ENCODE assay signal across 10 cellular contexts in the genomic region with DNA sequence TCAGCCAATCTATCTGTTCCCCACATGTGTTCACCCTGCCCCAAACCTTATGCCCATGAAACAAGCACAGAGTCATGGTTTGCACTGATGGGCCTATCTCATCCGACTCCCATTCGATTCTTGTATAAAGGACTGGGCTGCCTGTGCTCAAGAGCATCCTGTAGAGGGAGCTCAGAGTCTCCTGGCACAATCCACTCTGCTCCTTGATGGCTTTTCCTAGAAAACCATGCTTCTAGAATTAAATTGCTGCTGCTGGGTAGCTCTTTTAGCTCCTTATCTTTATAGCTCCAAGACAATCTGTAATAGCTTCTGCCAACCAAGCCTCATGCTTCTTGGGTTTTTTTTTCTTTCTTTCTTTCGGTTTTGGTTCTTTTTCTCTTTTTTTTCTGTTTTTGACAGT. TPM values are rescaled to one million over a fixed set of nuclear protein-coding genes. Genes with fewer than 3 reads are reported as not detected.
DNase-seq lines count a peak whose midpoint lies in the region; ATAC-seq and TF ChIP-seq lines count a peak whose summit lies in the region.
"Had no signal": no experiment of that assay in that cellular context is flagged by ENCODE, and none has a peak within 500 bp of the region (broad histone marks: within the 10 kb centered on the region; RNA-seq: fewer than 3 reads in every experiment).

No MANE protein-coding gene starts in this region.

- H3K27ac ChIP-seq in SU-DHL-6 (ENCODE audit: low read depth, low read length) (no peak overlapping the region), tibial nerve (no peak overlapping the region)
- H3K27ac ChIP-seq: SK-N-MC had no signal

- H3K4me3 ChIP-seq in AG10803 (ENCODE audit: low read length) = no peak overlapping the region
- no peak overlapping the region for H3K4me3 ChIP-seq in SU-DHL-6 (ENCODE audit: insufficient read depth, low read length, poor library complexity, severe bottlenecking)
- no peak overlapping the region for H3K4me3 ChIP-seq in tibial nerve
- H3K4me3 ChIP-seq: SK-N-MC had no signal

- peak; percentile 32 for TF ChIP-seq CTCF in AG10803 (conservative IDR thresholded peaks at IDR 0.05; ENCODE audit: low read length)
- peak; percentile 25 for TF ChIP-seq CTCF in SU-DHL-6 (IDR thresholded peaks at IDR 0.05; ENCODE audit: insufficient read depth, low read length, poor library complexity, severe bottlenecking)
- no peak for TF ChIP-seq CTCF in CD14-positive monocyte (IDR thresholded peaks at IDR 0.05)
- TF ChIP-seq CTCF in natural killer cell (IDR thresholded peaks at IDR 0.05) = no peak
- no peak for TF ChIP-seq CTCF in tibial nerve (IDR thresholded peaks at IDR 0.05)

- no peaks in the 10 kb centered on the region for H3F3A ChIP-seq in SU-DHL-6 (ENCODE audit: insufficient read depth)

- no peaks in the 10 kb centered on the region for H4K20me1 ChIP-seq in SU-DHL-6 (ENCODE audit: low read depth, low read length)

- H3K27me3 ChIP-seq in SU-DHL-6 (ENCODE audit: low read length) (no peaks in the 10 kb centered on the region), tibial nerve (no peaks in the 10 kb centered on the region)

- no peak for TF ChIP-seq POLR2A in tibial nerve (IDR thresholded peaks at IDR 0.05)

- intact Hi-C loops in CD14-positive monocyte (cut with micrococcal nuclease) = no loop called here
- intact Hi-C loops in natural killer cell (cut with micrococcal nuclease) = no loop called here

- H3K4me1 ChIP-seq in tibial nerve = peaks cover 0 to 13% (median 2%) of the 10 kb centered on the region in 4 donors

- no peaks in the 10 kb centered on the region for H3K36me3 ChIP-seq in SU-DHL-6 (ENCODE audit: low read length)
- H3K36me3 ChIP-seq in tibial nerve = peaks cover 0 to 63% (median 13%) of the 10 kb centered on the region in 3 donors

- DNase-seq in AG10803 (ENCODE audit: low read depth) (no peak), HEK293T (ENCODE audit: extremely low spot score) (peak; percentile 58), iPS-NIHi11 (ENCODE audit: low spot score) (peak; percentile 54), CD14-positive monocyte (ENCODE audit: low spot score) (no peak), natural killer cell (no peak), tibial nerve (ENCODE audit: low spot score in 2 of 2) (no peak)

- H3K27me3 Mint-ChIP-seq in CD14-positive monocyte (ENCODE audit: low read depth in 3 of 3) = peaks cover 0 to 5% (median 0%) of the 10 kb centered on the region in 3 donors
- H3K27me3 Mint-ChIP-seq in natural killer cell (ENCODE audit: low read depth in 2 of 2) = no peaks in the 10 kb centered on the region

- CTCF ChIA-PET in HEK293T (lab: Yijun Ruan, JAX) = interaction anchor here (0.7 to 1.3 kb wide), 6 partner anchors 17 to 132 kb away, joined by 3 to 9 read pairs (median 4); partner anchors contain the start of gene ZNF23

- no peak for TF ChIP-seq EP300 in tibial nerve (IDR thresholded peaks at IDR 0.05)

- H3K36me3 Mint-ChIP-seq in CD14-positive monocyte = peaks cover 10 to 21% of the 10 kb centered on the region in 2 donors
- H3K36me3 Mint-ChIP-seq in natural killer cell = no peaks in the 10 kb centered on the region

- H3K4me1 Mint-ChIP-seq in CD14-positive monocyte (peaks cover 11% of the 10 kb centered on the region), natural killer cell (peaks cover 7 to 11% of the 10 kb centered on the region in 2 donors)

- H3K9me3 Mint-ChIP-seq in CD14-positive monocyte (peaks cover 0 to 1% (median 0%) of the 10 kb centered on the region in 7 donors), natural killer cell (no peaks in the 10 kb centered on the region)

- no peak overlapping the region for H2AFZ ChIP-seq in SU-DHL-6 (ENCODE audit: low read depth, low read length, severe bottlenecking)

- H3K27ac Mint-ChIP-seq in CD14-positive monocyte (peak overlapping the region in 1 of 7 donors; percentile 3), natural killer cell (no peak overlapping the region)

- ATAC-seq in natural killer cell (no peak), GM21786 (IDR thresholded peaks at IDR 0.05; ENCODE audit: unreplicated experiment) (no peak)

- POLR2A ChIA-PET in HEK293T (lab: Yijun Ruan, JAX) = interaction anchor here (0.9 to 1.1 kb wide), 2 partner anchors 17 to 50 kb away, joined by 3 to 5 read pairs; partner anchors contain the start of gene ZNF23

- H3K9me3 ChIP-seq in SU-DHL-6 (ENCODE audit: insufficient read depth, low read length) = no peaks in the 10 kb centered on the region
- no peaks in the 10 kb centered on the region for H3K9me3 ChIP-seq in tibial nerve

- H3K79me2 ChIP-seq in SU-DHL-6 (ENCODE audit: insufficient read depth, low read length) = no peaks in the 10 kb centered on the region

- no peaks in the 10 kb centered on the region for H3K9me2 ChIP-seq in SU-DHL-6 (replicated peaks; ENCODE audit: insufficient read depth, low read length)

- H3K4me3 Mint-ChIP-seq in CD14-positive monocyte (no peak overlapping the region), natural killer cell (no peak overlapping the region)

- H3K9ac ChIP-seq in SU-DHL-6 (ENCODE audit: low read length) = no peak overlapping the region

- 40 to 54% methylated on average over 3 of the region's 3 CpGs for WGBS in tibial nerve, 2 donors

- H3K4me2 ChIP-seq in SU-DHL-6 (ENCODE audit: low read depth, low read length, poor library complexity, severe bottlenecking) = no peak overlapping the region

TF ChIP-seq in HEK293T, 16 proteins besides CTCF, POLR2A, EP300 and RAD21:
- TF ChIP-seq ZNF384 (IDR thresholded peaks at IDR 0.05) (no peak), PKNOX1 (IDR thresholded peaks at IDR 0.05) (no peak), TARDBP (IDR thresholded peaks at IDR 0.05) (no peak), L3MBTL2 (conservative IDR thresholded peaks at IDR 0.05) (no peak), LEF1 (IDR thresholded peaks at IDR 0.05; ENCODE audit: borderline replicate concordance) (no peak), CTBP1 (IDR thresholded peaks at IDR 0.05; ENCODE audit: borderline replicate concordance) (no peak), ELF4 (IDR thresholded peaks at IDR 0.05) (no peak), BHLHE40 (IDR thresholded peaks at IDR 0.05; ENCODE audit: borderline replicate concordance) (no peak), HDGF (IDR thresholded peaks at IDR 0.05; ENCODE audit: borderline replicate concordance) (no peak), SUZ12 (IDR thresholded peaks at IDR 0.05) (no peak), ARNT (IDR thresholded peaks at IDR 0.05) (no peak), FOXA1 (IDR thresholded peaks at IDR 0.05) (no peak), NFRKB (IDR thresholded peaks at IDR 0.05) (no peak), FOXK2 (IDR thresholded peaks at IDR 0.05) (no peak), SP1 (IDR thresholded peaks at IDR 0.05) (no peak), FOXM1 (IDR thresholded peaks at IDR 0.05; ENCODE audit: borderline replicate concordance) (no peak)
TF ChIP-seq in HEK293T: peak in this region for 0.

RNA-seq across cellular contexts. Expression of gene ZNF19, which starts 9.7 kb away (rescaled TPM):
- under 1 TPM in 1 of 2 donors, not detected in 1; 0.41 TPM for polyA plus RNA-seq in CD14-positive monocyte
- total RNA-seq in natural killer cell = 1 to 10 TPM; 3.4 to 6.1 (median 3.6) TPM
- 10 to 100 TPM in 1 of 4 donors, 1 to 10 TPM in 3; 5.7 to 11.1 (median 7.8) TPM for total RNA-seq in tibial nerve

RNA-seq across cellular contexts. Expression of gene ZNF23, which starts 17.4 kb away (rescaled TPM):
- polyA plus RNA-seq in CD14-positive monocyte = 1 to 10 TPM; 2.1 to 3.9 TPM
- total RNA-seq in natural killer cell (1 to 10 TPM; 7.2 to 8.9 (median 7.8) TPM), tibial nerve (10 to 100 TPM in 2 of 4 donors, 1 to 10 TPM in 2; 5.5 to 14.4 (median 11.0) TPM)

RNA-seq across cellular contexts. Expression of gene TLE7, which starts 37.6 kb away (rescaled TPM):
- not detected for polyA plus RNA-seq in CD14-positive monocyte
- total RNA-seq in natural killer cell (not detected), tibial nerve (not detected)
- polyA plus RNA-seq: esophagus had no signal

RNA-seq across cellular contexts. Expression of gene CHST4, which starts 46.8 kb away (rescaled TPM):
- not detected for polyA plus RNA-seq in CD14-positive monocyte
- total RNA-seq in natural killer cell (not detected), tibial nerve (not detected)

Comparison
In these comparisons a context has a peak if more than half of its experiments do, and no peak if none do; other contexts are left out.
1. DNase-seq: peak in HEK293T (single experiment) and iPS-NIHi11 (single experiment); none in AG10803 (single experiment), CD14-positive monocyte (single experiment), natural killer cell (single experiment) and tibial nerve (0 of 2).
2. CTCF ChIP-seq: peak in AG10803 (single experiment) and SU-DHL-6 (single experiment); none in CD14-positive monocyte (single experiment), natural killer cell (single experiment) and tibial nerve (0 of 5).